In the genomic region with DNA sequence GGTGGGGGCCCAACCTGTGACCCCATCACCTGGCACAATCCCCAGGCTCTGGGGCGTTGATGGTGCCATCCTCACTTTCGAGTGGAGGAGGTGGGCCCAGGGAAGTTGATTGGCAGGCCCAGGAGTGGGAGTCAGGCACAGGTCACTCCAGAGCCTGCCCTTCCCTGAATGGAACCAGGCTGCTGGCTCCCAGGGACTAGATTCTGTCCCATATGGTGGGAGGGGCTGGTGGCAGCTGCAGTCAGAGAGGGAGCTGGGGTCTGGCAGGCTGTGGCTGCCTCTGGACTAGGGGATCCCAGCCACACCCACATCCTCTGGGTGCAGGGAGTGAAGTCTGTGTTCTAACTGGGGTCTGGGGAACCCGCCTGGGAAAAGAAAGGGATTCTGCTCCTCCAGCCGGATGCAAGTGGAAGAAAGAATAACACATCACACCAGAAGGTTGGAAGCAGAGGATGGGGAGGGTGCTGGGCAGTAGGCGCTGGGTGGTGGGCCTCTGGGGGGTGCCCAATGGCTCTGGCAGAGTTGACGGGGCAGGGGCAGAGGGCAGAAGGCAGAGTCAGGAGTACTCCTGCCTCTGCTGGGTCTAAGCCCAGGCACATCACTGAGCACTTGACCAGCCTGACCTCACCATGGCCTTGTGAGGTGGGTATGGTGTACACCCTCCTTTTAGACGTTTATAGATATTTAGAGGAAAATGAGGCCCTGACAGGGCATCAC, we compare ENCODE assay signal across 25 cellular contexts.
"Had no signal": no experiment of that assay in that cellular context is flagged by ENCODE, and none has a peak within 500 bp of the region (broad histone marks: within the 10 kb centered on the region; RNA-seq: fewer than 3 reads in every experiment).

No MANE protein-coding gene starts in this region.

- H3K27ac ChIP-seq: epithelial cell of prostate, left ventricle myocardium inferior, psoas muscle, suprapubic skin, transverse colon, vagina had no signal

- H3K4me1 ChIP-seq: psoas muscle, suprapubic skin, transverse colon, vagina had no signal

- H3K4me1 Mint-ChIP-seq: activated CD4-positive, alpha-beta T cell treated with anti-CD3 and anti-CD28 coated beads for 36 hours; activated naive CD8-positive, alpha-beta T cell treated with anti-CD3 and anti-CD28 coated beads, Interleukin-2, amount 10 ng/mL, durations not matched to agents 7 days and 5 days; endodermal cell; stimulated activated naive CD8-positive, alpha-beta T cell treated with anti-CD3 and anti-CD28 coated beads, Interleukin-15, amount 100 ng/mL, for 72 hours had no signal

- H3K4me3 Mint-ChIP-seq: activated CD4-positive, alpha-beta memory T cell treated with anti-CD3 and anti-CD28 coated beads for 36 hours; activated CD4-positive, alpha-beta T cell treated with anti-CD3 and anti-CD28 coated beads for 36 hours; activated CD8-positive, alpha-beta memory T cell treated with anti-CD3 and anti-CD28 coated beads, Interleukin-2, amount 10 ng/mL, durations not matched to agents 7 days and 5 days; activated naive CD8-positive, alpha-beta T cell treated with anti-CD3 and anti-CD28 coated beads, Interleukin-2, amount 10 ng/mL, durations not matched to agents 7 days and 5 days; endodermal cell; stimulated activated naive CD8-positive, alpha-beta T cell treated with anti-CD3 and anti-CD28 coated beads, Interleukin-15, amount 100 ng/mL, for 72 hours; WTC11 had no signal

- H3K9me3 Mint-ChIP-seq: activated CD4-positive, alpha-beta memory T cell treated with anti-CD3 and anti-CD28 coated beads for 36 hours; activated naive CD8-positive, alpha-beta T cell treated with anti-CD3 and anti-CD28 coated beads, Interleukin-2, amount 10 ng/mL, durations not matched to agents 7 days and 5 days; endodermal cell; stimulated activated naive CD8-positive, alpha-beta T cell treated with anti-CD3 and anti-CD28 coated beads, Interleukin-15, amount 100 ng/mL, for 72 hours; WTC11 had no signal

- H3K27me3 ChIP-seq: dorsolateral prefrontal cortex, suprapubic skin, transverse colon, vagina had no signal

- DNase-seq: activated CD4-positive, alpha-beta memory T cell treated with anti-CD3 and anti-CD28 coated beads for 36 hours; activated CD4-positive, alpha-beta T cell treated with anti-CD3 and anti-CD28 coated beads for 36 hours; activated CD8-positive, alpha-beta memory T cell treated with anti-CD3 and anti-CD28 coated beads, Interleukin-2, amount 10 ng/mL, durations not matched to agents 7 days and 5 days; activated naive CD4-positive, alpha-beta T cell treated with Interleukin-2 at 50 U/mL for 16 hours; activated naive CD8-positive, alpha-beta T cell treated with anti-CD3 and anti-CD28 coated beads, Interleukin-2, amount 10 ng/mL, durations not matched to agents 7 days and 5 days; amygdala; endodermal cell; foreskin fibroblast; hippocampal formation; islet precursor cell; left ventricle myocardium inferior; mammary epithelial cell; midbrain; psoas muscle; right cardiac atrium; small intestine; stimulated activated CD4-positive, alpha-beta T cell treated with anti-CD3 and anti-CD28 coated beads, Interleukin-15, amount 100 ng/mL, for 24 hours; stimulated activated CD4-positive, alpha-beta T cell treated with anti-CD3 and anti-CD28 coated beads, Interleukin-2, amount 100 ng/mL, for 48 hours; stimulated activated naive CD8-positive, alpha-beta T cell treated with anti-CD3 and anti-CD28 coated beads, Interleukin-15, amount 100 ng/mL, for 72 hours; transverse colon had no signal

- ATAC-seq: activated CD4-positive, alpha-beta T cell treated with anti-CD3 and anti-CD28 coated beads for 36 hours; activated CD8-positive, alpha-beta memory T cell treated with anti-CD3 and anti-CD28 coated beads, Interleukin-2, amount 10 ng/mL, durations not matched to agents 7 days and 5 days; psoas muscle; right cardiac atrium; stimulated activated naive CD8-positive, alpha-beta T cell treated with anti-CD3 and anti-CD28 coated beads, Interleukin-15, amount 100 ng/mL, for 72 hours; WTC11 had no signal

- H3K4me3 ChIP-seq: dorsolateral prefrontal cortex, left ventricle myocardium inferior, psoas muscle, suprapubic skin, transverse colon, vagina had no signal

- H3K27ac Mint-ChIP-seq: activated CD4-positive, alpha-beta memory T cell treated with anti-CD3 and anti-CD28 coated beads for 36 hours; activated CD4-positive, alpha-beta T cell treated with anti-CD3 and anti-CD28 coated beads for 36 hours; activated CD8-positive, alpha-beta memory T cell treated with anti-CD3 and anti-CD28 coated beads, Interleukin-2, amount 10 ng/mL, durations not matched to agents 7 days and 5 days; activated naive CD8-positive, alpha-beta T cell treated with anti-CD3 and anti-CD28 coated beads, Interleukin-2, amount 10 ng/mL, durations not matched to agents 7 days and 5 days; endodermal cell; WTC11 had no signal

- H3K36me3 ChIP-seq: left ventricle myocardium inferior, suprapubic skin, transverse colon, vagina had no signal

- H3K9me3 ChIP-seq: left ventricle myocardium inferior, psoas muscle, suprapubic skin, transverse colon, vagina had no signal

- H3K36me3 Mint-ChIP-seq: activated CD4-positive, alpha-beta memory T cell treated with anti-CD3 and anti-CD28 coated beads for 36 hours; activated CD8-positive, alpha-beta memory T cell treated with anti-CD3 and anti-CD28 coated beads, Interleukin-2, amount 10 ng/mL, durations not matched to agents 7 days and 5 days; activated naive CD8-positive, alpha-beta T cell treated with anti-CD3 and anti-CD28 coated beads, Interleukin-2, amount 10 ng/mL, durations not matched to agents 7 days and 5 days; WTC11 had no signal

- H3K27me3 Mint-ChIP-seq: activated CD4-positive, alpha-beta memory T cell treated with anti-CD3 and anti-CD28 coated beads for 36 hours; activated CD4-positive, alpha-beta T cell treated with anti-CD3 and anti-CD28 coated beads for 36 hours; activated CD8-positive, alpha-beta memory T cell treated with anti-CD3 and anti-CD28 coated beads, Interleukin-2, amount 10 ng/mL, durations not matched to agents 7 days and 5 days; activated naive CD8-positive, alpha-beta T cell treated with anti-CD3 and anti-CD28 coated beads, Interleukin-2, amount 10 ng/mL, durations not matched to agents 7 days and 5 days; stimulated activated naive CD8-positive, alpha-beta T cell treated with anti-CD3 and anti-CD28 coated beads, Interleukin-15, amount 100 ng/mL, for 72 hours had no signal
